Comparison of ENCODE assay signal across 21 cellular contexts in genomic region chr9:78668148-78668825, GRCh38.
DNase-seq lines count a peak whose midpoint lies in the region; ATAC-seq and TF ChIP-seq lines count a peak whose summit lies in the region.
"Had no signal": no experiment of that assay in that cellular context is flagged by ENCODE, and none has a peak within 500 bp of the region (broad histone marks: within the 10 kb centered on the region; RNA-seq: fewer than 3 reads in every experiment).

No MANE protein-coding gene starts in this region.

- H3K4me2 ChIP-seq in MM.1S (ENCODE audit: low read depth, low read length) (no peak overlapping the region), neural cell (ENCODE audit: low read length) (no peak overlapping the region)

- no peaks in the 10 kb centered on the region for H3K36me3 Mint-ChIP-seq in activated CD8-positive, alpha-beta memory T cell treated with anti-CD3 and anti-CD28 coated beads, Interleukin-2, amount 10 ng/mL, durations not matched to agents 7 days and 5 days
- no peaks in the 10 kb centered on the region for H3K36me3 Mint-ChIP-seq in T-cell

- H3K27ac ChIP-seq in MM.1S (ENCODE audit: low read length) (no peak overlapping the region), neural cell (ENCODE audit: low read length) (peak overlapping the region; percentile 57), right cardiac atrium (ENCODE audit: low read length) (no peak overlapping the region)
- H3K27ac ChIP-seq: adrenal gland, GM23248, ovary had no signal

- H3K4me1 Mint-ChIP-seq in activated CD8-positive, alpha-beta memory T cell treated with anti-CD3 and anti-CD28 coated beads, Interleukin-2, amount 10 ng/mL, durations not matched to agents 7 days and 5 days, result no peaks in the 10 kb centered on the region
- no peaks in the 10 kb centered on the region for H3K4me1 Mint-ChIP-seq in T-cell
- H3K4me1 Mint-ChIP-seq: B cell had no signal

- DNase-seq in ELR (ENCODE audit: low read depth), result peak; percentile 59
- DNase-seq in MM.1S, result peak; percentile 15
- peak; percentile 88 for DNase-seq in epithelial cell of esophagus (ENCODE audit: low read depth)
- DNase-seq in activated CD8-positive, alpha-beta memory T cell treated with anti-CD3 and anti-CD28 coated beads, Interleukin-2, amount 10 ng/mL, durations not matched to agents 7 days and 5 days, result no peak
- DNase-seq in right cardiac atrium, result no peak
- DNase-seq in T-cell, result no peak
- DNase-seq: adrenal gland; central memory CD4-positive, alpha-beta T cell; effector CD8-positive, alpha-beta T cell; GF-D8; GM23248; hippocampal formation; left ventricle myocardium superior; MG63; NCI-H446; ovary; SHP77; stimulated activated CD4-positive, alpha-beta T cell treated with anti-CD3 and anti-CD28 coated beads, Interleukin-4, amount 100 ng/mL, for 1 hour had no signal

- no peaks in the 10 kb centered on the region for H3F3A ChIP-seq in MM.1S (ENCODE audit: insufficient read depth, low read length)
- H3F3A ChIP-seq in neural cell (ENCODE audit: insufficient read depth, low read length, poor library complexity, severe bottlenecking), result no peaks in the 10 kb centered on the region

- H4K20me1 ChIP-seq in MM.1S (ENCODE audit: insufficient read depth, low read length) (no peaks in the 10 kb centered on the region), neural cell (ENCODE audit: insufficient read depth) (no peaks in the 10 kb centered on the region)

- no peaks in the 10 kb centered on the region for H3K27me3 ChIP-seq in MM.1S (replicated peaks; ENCODE audit: insufficient read depth, low read length)
- H3K27me3 ChIP-seq in neural cell (ENCODE audit: insufficient read depth, low read depth, low read length), result no peaks in the 10 kb centered on the region
- H3K27me3 ChIP-seq in right cardiac atrium (ENCODE audit: control insufficient read depth, insufficient read depth), result no peaks in the 10 kb centered on the region
- H3K27me3 ChIP-seq: adrenal gland, MG63, ovary had no signal

- WGBS in right cardiac atrium, result 56% methylated on average over 4 of the region's 4 CpGs

- H3K79me2 ChIP-seq in MM.1S (ENCODE audit: low read length), result no peaks in the 10 kb centered on the region
- no peaks in the 10 kb centered on the region for H3K79me2 ChIP-seq in neural cell (replicated peaks; ENCODE audit: insufficient read depth, low read length)

- no peak for ATAC-seq in activated CD8-positive, alpha-beta memory T cell treated with anti-CD3 and anti-CD28 coated beads, Interleukin-2, amount 10 ng/mL, durations not matched to agents 7 days and 5 days
- no peak for ATAC-seq in right cardiac atrium
- ATAC-seq in T-cell (replicated peaks in 1 of 4), result no peak
- ATAC-seq: left ventricle myocardium superior had no signal

- H3K9me3 Mint-ChIP-seq in activated CD8-positive, alpha-beta memory T cell treated with anti-CD3 and anti-CD28 coated beads, Interleukin-2, amount 10 ng/mL, durations not matched to agents 7 days and 5 days (ENCODE audit: low read depth), result peaks cover 2% of the 10 kb centered on the region
- H3K9me3 Mint-ChIP-seq in T-cell, result peaks cover 0 to 7% (median 6%) of the 10 kb centered on the region in 3 donors
- H3K9me3 Mint-ChIP-seq: activated T-helper 2 cell treated with anti-CD3 and anti-CD28 coated beads, Interferon-gamma antibody, Interleukin-2, Interleukin-4, amounts not matched to agents 10 μg/mL and 5 μg/mL and 100 μg/mL, durations not matched to agents 14 hours and 24 hours and 36 hours had no signal

- H3K4me3 ChIP-seq in MM.1S (ENCODE audit: low read length) (no peak overlapping the region), epithelial cell of esophagus (ENCODE audit: low read length) (no peak overlapping the region), neural cell (ENCODE audit: low read length) (no peak overlapping the region), right cardiac atrium (ENCODE audit: low read length) (no peak overlapping the region)
- H3K4me3 ChIP-seq: adrenal gland, GM23248, MG63, ovary had no signal

- H2AFZ ChIP-seq in MM.1S (ENCODE audit: low read length), result no peak overlapping the region
- H2AFZ ChIP-seq in neural cell (ENCODE audit: low read depth, low read length), result no peak overlapping the region
- H2AFZ ChIP-seq: GM23248 had no signal

- no peak for TF ChIP-seq RAD21 in neural cell (conservative IDR thresholded peaks at IDR 0.05)

- H3K36me3 ChIP-seq in MM.1S (replicated peaks; ENCODE audit: insufficient read depth, low read length) (no peaks in the 10 kb centered on the region), neural cell (ENCODE audit: insufficient read depth, low read length) (no peaks in the 10 kb centered on the region)
- H3K36me3 ChIP-seq: adrenal gland, MG63, ovary had no signal

- no peak for TF ChIP-seq EP300 in neural cell (conservative IDR thresholded peaks at IDR 0.05; ENCODE audit: poor library complexity, severe bottlenecking)

- no peaks in the 10 kb centered on the region for H3K27me3 Mint-ChIP-seq in activated CD8-positive, alpha-beta memory T cell treated with anti-CD3 and anti-CD28 coated beads, Interleukin-2, amount 10 ng/mL, durations not matched to agents 7 days and 5 days
- H3K27me3 Mint-ChIP-seq in T-cell, result peaks cover under 1 to 4% of the 10 kb centered on the region in 2 donors

- intact Hi-C loops in right cardiac atrium (cut with DNase I), result no loop called here

- H3K9ac ChIP-seq in MM.1S (ENCODE audit: low read length) (no peak overlapping the region), neural cell (ENCODE audit: low read length) (no peak overlapping the region)
- H3K9ac ChIP-seq: GM23248 had no signal

- H3K9me3 ChIP-seq in MM.1S (replicated peaks; ENCODE audit: insufficient read depth, low read length), result no peaks in the 10 kb centered on the region
- H3K9me3 ChIP-seq in neural cell (ENCODE audit: low read length), result no peaks in the 10 kb centered on the region
- H3K9me3 ChIP-seq in right cardiac atrium (ENCODE audit: control insufficient read depth, low read length), result no peaks in the 10 kb centered on the region
- H3K9me3 ChIP-seq: adrenal gland, MG63, ovary had no signal

- no peaks in the 10 kb centered on the region for H3K4me1 ChIP-seq in MM.1S (ENCODE audit: low read length)
- no peaks in the 10 kb centered on the region for H3K4me1 ChIP-seq in right cardiac atrium (ENCODE audit: control insufficient read depth, insufficient read depth, low read length)
- H3K4me1 ChIP-seq: adrenal gland had no signal

- no peaks in the 10 kb centered on the region for H3K9me2 ChIP-seq in MM.1S (replicated peaks; ENCODE audit: insufficient read depth, low read length)
- H3K9me2 ChIP-seq in neural cell (ENCODE audit: insufficient read depth, low read length), result no peaks in the 10 kb centered on the region

- H3K27ac Mint-ChIP-seq in activated CD8-positive, alpha-beta memory T cell treated with anti-CD3 and anti-CD28 coated beads, Interleukin-2, amount 10 ng/mL, durations not matched to agents 7 days and 5 days, result no peak overlapping the region
- no peak overlapping the region for H3K27ac Mint-ChIP-seq in T-cell
- H3K27ac Mint-ChIP-seq: activated T-helper 2 cell treated with anti-CD3 and anti-CD28 coated beads, Interferon-gamma antibody, Interleukin-2, Interleukin-4, amounts not matched to agents 10 μg/mL and 5 μg/mL and 100 μg/mL, durations not matched to agents 14 hours and 24 hours and 36 hours; B cell had no signal

- POLR2A ChIA-PET in T-cell (lab: Charles Lee), result no interaction called here

- CTCF ChIA-PET in activated CD8-positive, alpha-beta memory T cell treated with anti-CD3 and anti-CD28 coated beads, Interleukin-2, amount 10 ng/mL, durations not matched to agents 7 days and 5 days (lab: Charles Lee), result no interaction called here
- CTCF ChIA-PET in T-cell (lab: Charles Lee), result no interaction called here

- TF ChIP-seq CTCF in MM.1S (IDR thresholded peaks at IDR 0.05; ENCODE audit: low read length), result no peak
- no peak for TF ChIP-seq CTCF in epithelial cell of esophagus (IDR thresholded peaks at IDR 0.05; ENCODE audit: insufficient read depth, low read depth, low read length, missing control alignments)
- no peak for TF ChIP-seq CTCF in neural cell (IDR thresholded peaks at IDR 0.05; ENCODE audit: poor library complexity, severe bottlenecking)

- H3K4me3 Mint-ChIP-seq in activated CD8-positive, alpha-beta memory T cell treated with anti-CD3 and anti-CD28 coated beads, Interleukin-2, amount 10 ng/mL, durations not matched to agents 7 days and 5 days, result no peak overlapping the region
- H3K4me3 Mint-ChIP-seq in T-cell, result no peak overlapping the region
- H3K4me3 Mint-ChIP-seq: B cell had no signal

TF ChIP-seq in neural cell, 6 proteins besides CTCF, POLR2A, EP300 and RAD21:
- TF ChIP-seq SMC3 (conservative IDR thresholded peaks at IDR 0.05; ENCODE audit: poor library complexity) (no peak), TAF1 (IDR thresholded peaks at IDR 0.05; ENCODE audit: low read depth) (no peak), REST (IDR thresholded peaks at IDR 0.05; ENCODE audit: borderline replicate concordance) (no peak), EZH2 (IDR thresholded peaks at IDR 0.05; ENCODE audit: borderline replicate concordance, insufficient read depth, low read length, poor library complexity, severe bottlenecking) (no peak), MXI1 (conservative IDR thresholded peaks at IDR 0.05; ENCODE audit: poor library complexity, severe bottlenecking) (no peak)

Comparison
In these comparisons a context has a peak if more than half of its experiments do, and no peak if none do; other contexts are left out.
1. DNase-seq: peak in ELR (single experiment), MM.1S (single experiment) and epithelial cell of esophagus (single experiment); none in activated CD8-positive, alpha-beta memory T cell treated with anti-CD3 and anti-CD28 coated beads, Interleukin-2, amount 10 ng/mL, durations not matched to agents 7 days and 5 days (single experiment), right cardiac atrium (0 of 3) and T-cell (0 of 34).